In genomic region chr5:35617060-35617434, GRCh38 we compare ENCODE assay signal across 10 cellular contexts. TPM values are rescaled to one million over a fixed set of nuclear protein-coding genes. Genes with fewer than 3 reads are reported as not detected.
DNase-seq lines count a peak whose midpoint lies in the region; ATAC-seq and TF ChIP-seq lines count a peak whose summit lies in the region.
"Had no signal": no experiment of that assay in that cellular context is flagged by ENCODE, and none has a peak within 500 bp of the region (broad histone marks: within the 10 kb centered on the region; RNA-seq: fewer than 3 reads in every experiment).

No MANE protein-coding gene starts in this region.

- TF ChIP-seq EP300 in tibial nerve (IDR thresholded peaks at IDR 0.05), result no peak

- no peak for TF ChIP-seq CTCF in MCF 10A (IDR thresholded peaks at IDR 0.05; ENCODE audit: unreplicated experiment)
- no peak for TF ChIP-seq CTCF in tibial nerve (IDR thresholded peaks at IDR 0.05)

- H3K36me3 Mint-ChIP-seq in activated T-cell treated with anti-CD3 and anti-CD28 coated beads, Interleukin-2, amount 50 U/mL, for 72 hours (ENCODE audit: insufficient read depth in 2 of 2), result peaks cover 13 to 22% of the 10 kb centered on the region in 2 donors
- peaks cover 8% of the 10 kb centered on the region for H3K36me3 Mint-ChIP-seq in MCF 10A (ENCODE audit: insufficient read depth, unreplicated experiment)

- peak overlapping the region; percentile 98 for H3K27ac Mint-ChIP-seq in activated T-cell treated with anti-CD3 and anti-CD28 coated beads, Interleukin-2, amount 50 U/mL, for 72 hours
- peak overlapping the region; percentile 77 for H3K27ac Mint-ChIP-seq in MCF 10A (ENCODE audit: low read depth, unreplicated experiment)

- H3K4me1 ChIP-seq in mononuclear cell (ENCODE audit: insufficient read depth, low read length) (peaks cover 15% of the 10 kb centered on the region), tibial nerve (peaks cover 0 to 11% (median 5%) of the 10 kb centered on the region in 4 donors)

- H3K4me3 Mint-ChIP-seq in activated T-cell treated with anti-CD3 and anti-CD28 coated beads, Interleukin-2, amount 50 U/mL, for 72 hours, result peak overlapping the region; percentile 93 to 98
- peak overlapping the region; percentile 85 for H3K4me3 Mint-ChIP-seq in MCF 10A (ENCODE audit: unreplicated experiment)

- POLR2A ChIA-PET in MCF 10A (lab: Yijun Ruan, JAX), result interaction anchor here (0.9 to 1.2 kb wide), 2 partner anchors 16 to 138 kb away, joined by 3 to 5 read pairs; no protein-coding TSS in a partner anchor

- H3K9me3 Mint-ChIP-seq in activated T-cell treated with anti-CD3 and anti-CD28 coated beads, Interleukin-2, amount 50 U/mL, for 72 hours, result peaks cover 2 to 10% of the 10 kb centered on the region in 2 donors
- peaks cover 6% of the 10 kb centered on the region for H3K9me3 Mint-ChIP-seq in MCF 10A (ENCODE audit: unreplicated experiment)

- H3K9me3 ChIP-seq in mononuclear cell (ENCODE audit: low read depth, low read length) (no peaks in the 10 kb centered on the region), tibial nerve (no peaks in the 10 kb centered on the region)
- H3K9me3 ChIP-seq: SJSA1, thyroid gland had no signal

- no peak for TF ChIP-seq POLR2A in tibial nerve (IDR thresholded peaks at IDR 0.05)

- H3K4me3 ChIP-seq in mononuclear cell (ENCODE audit: low read length) (peak overlapping the region; percentile 75), tibial nerve (peak overlapping the region; percentile 68 to 84 (median 74))

- peaks cover 44% of the 10 kb centered on the region for H3K4me1 Mint-ChIP-seq in activated T-cell treated with anti-CD3 and anti-CD28 coated beads, Interleukin-2, amount 50 U/mL, for 72 hours (ENCODE audit: low read depth)
- H3K4me1 Mint-ChIP-seq in MCF 10A (ENCODE audit: insufficient read depth, unreplicated experiment), result no peaks in the 10 kb centered on the region

- H3K27ac ChIP-seq in tibial nerve, result peak overlapping the region in 2 of 4 donors; percentile 7 to 73
- H3K27ac ChIP-seq: SJSA1 had no signal

- CTCF ChIA-PET in MCF 10A (lab: Yijun Ruan, JAX), result interaction anchor here (1.8 to 4.2 kb wide), 5 partner anchors 9 to 309 kb away, joined by 4 to 25 read pairs (median 7); no protein-coding TSS in a partner anchor

- 52 to 61% methylated on average over 3 of the region's 3 CpGs for WGBS in tibial nerve, 2 donors

- no peak for DNase-seq in activated T-cell treated with anti-CD3 and anti-CD28 coated beads, Interleukin-2, amount 50 U/mL, for 72 hours
- DNase-seq in activated T-cell treated with anti-CD3 and anti-CD28 coated beads for 4 hours (no peak), MCF 10A (ENCODE audit: unreplicated experiment) (no peak), tibial nerve (ENCODE audit: low spot score in 2 of 2) (no peak), ACHN (no peak)
- no peak for DNase-seq in stimulated activated CD4-positive, alpha-beta T cell treated with anti-CD3 and anti-CD28 coated beads, Interleukin-4, amount 100 ng/mL, for 1 hour

- in situ Hi-C loops in ACHN (cut with HindIII; ENCODE audit: low pct_ligation_motif_present, low pct_unique_long_range_greater_than_20kb, low sequenced_read_pairs), result no loop called here

- no peak for ATAC-seq in activated T-cell treated with anti-CD3 and anti-CD28 coated beads, Interleukin-2, amount 50 U/mL, for 72 hours (replicated peaks in 1 of 2)
- ATAC-seq in GM18520 (IDR thresholded peaks at IDR 0.05; ENCODE audit: unreplicated experiment), result no peak

- no peaks in the 10 kb centered on the region for H3K27me3 Mint-ChIP-seq in activated T-cell treated with anti-CD3 and anti-CD28 coated beads, Interleukin-2, amount 50 U/mL, for 72 hours (ENCODE audit: low read depth)
- H3K27me3 Mint-ChIP-seq in MCF 10A (ENCODE audit: insufficient read depth, unreplicated experiment), result no peaks in the 10 kb centered on the region

- H3K27me3 ChIP-seq in mononuclear cell (ENCODE audit: insufficient read depth, low read length), result no peaks in the 10 kb centered on the region
- no peaks in the 10 kb centered on the region for H3K27me3 ChIP-seq in tibial nerve
- H3K27me3 ChIP-seq: thyroid gland had no signal

- intact Hi-C loops in MCF 10A (cut with micrococcal nuclease), result loop anchor here (1.0 to 10.0 kb wide), 2 partner anchors 158 to 309 kb away; no protein-coding TSS in a partner anchor

- no TSS peak for BruUV-seq in MCF 10A (replicated peaks; lab: Mats Ljungman, UMichigan)

- no peaks in the 10 kb centered on the region for H3K36me3 ChIP-seq in tibial nerve
- H3K36me3 ChIP-seq: SJSA1, thyroid gland had no signal

RNA-seq across cellular contexts. Expression of gene SPEF2, which starts 0.6 kb away (rescaled TPM):
- total RNA-seq in activated T-cell treated with anti-CD3 and anti-CD28 coated beads, Interleukin-2, amount 50 U/mL, for 72 hours, result 10 to 100 TPM; 17.9 to 19.1 TPM
- total RNA-seq in MCF 10A (2022) (5.3 and 5.6 TPM in 2 replicates), mononuclear cell (2.9 TPM), tibial nerve (10 to 100 TPM in 2 of 4 donors, 1 to 10 TPM in 2; 5.1 to 33.5 (median 17.5) TPM)
- total RNA-seq: SJSA1 had no signal
